In genomic region chr4:25088342-25088952, GRCh38 we compare ENCODE assay signal across 8 cellular contexts. TPM values are rescaled to one million over a fixed set of nuclear protein-coding genes. Genes with fewer than 3 reads are reported as not detected.
DNase-seq lines count a peak whose midpoint lies in the region; ATAC-seq, FAIRE-seq and TF ChIP-seq lines count a peak whose summit lies in the region.

No MANE protein-coding gene starts in this region.

- ATAC-seq in HG03066 (IDR thresholded peaks at IDR 0.05; ENCODE audit: low read depth, unreplicated experiment): peak; percentile 64

- peaks cover 16% of the 10 kb centered on the region for H3K27me3 ChIP-seq in astrocyte (ENCODE audit: insufficient read depth, low read length)
- no peaks in the 10 kb centered on the region for H3K27me3 ChIP-seq in thyroid gland

- peak overlapping the region; percentile 31 for H3K4me3 ChIP-seq in astrocyte (ENCODE audit: insufficient read depth, low read depth, low read length)
- no peak overlapping the region for H3K4me3 ChIP-seq in thyroid gland (replicated peaks in 1 of 3)

- DNase-seq in GM13977 (ENCODE audit: low spot score) (peak; percentile 33), astrocyte (ENCODE audit: low read depth) (peak; percentile 24), nucleus accumbens (lab: John Stamatoyannopoulos, UW) (peak in 39 of 56 donors; percentile 2 to 72 (median 41)), activated gamma-delta T cell treated with Interleukin-2 at 50 U/mL for 16 hours (no peak), NCI-H510A treated with DMSO at 0.1 percent for 48 hours (lab: John Stamatoyannopoulos, UW) (no peak), NCI-H1436 (lab: John Stamatoyannopoulos, UW) (no peak), thyroid gland (no peak)

- TF ChIP-seq POLR2A in thyroid gland (IDR thresholded peaks at IDR 0.05): no peak

- H3K4me1 ChIP-seq in astrocyte (ENCODE audit: insufficient read depth, low read length) (peaks cover 10% of the 10 kb centered on the region), thyroid gland (no peaks in the 10 kb centered on the region)

- H3K9ac ChIP-seq in astrocyte (ENCODE audit: low read length): no peak overlapping the region

- H3K36me3 Mint-ChIP-seq in astrocyte (ENCODE audit: low read depth, unreplicated experiment): no peaks in the 10 kb centered on the region

- no peak for FAIRE-seq in astrocyte (lab: Jason Lieb, UNC)

- no peaks in the 10 kb centered on the region for H4K20me1 ChIP-seq in astrocyte (ENCODE audit: insufficient read depth, low read length)

- H2AFZ ChIP-seq in astrocyte (ENCODE audit: low read depth, low read length): no peak overlapping the region

- peaks cover 2% of the 10 kb centered on the region for H3K9me3 Mint-ChIP-seq in astrocyte (ENCODE audit: unreplicated experiment)

- H3K27ac Mint-ChIP-seq in astrocyte (ENCODE audit: unreplicated experiment): no peak overlapping the region

- 58 to 65% methylated on average over 11 to 37 of the region's 37 CpGs for WGBS in thyroid gland, 2 donors

- in situ Hi-C loops in GM13977 (cut with MboI; ENCODE audit: low pct_unique_long_range_greater_than_20kb, low sequenced_read_pairs, unreplicated experiment): no loop called here

- TF ChIP-seq CTCF in GM13977 (IDR thresholded peaks at IDR 0.05; ENCODE audit: extremely low read depth, insufficient read depth, missing control alignments): no peak
- no peak for TF ChIP-seq CTCF in astrocyte (IDR thresholded peaks at IDR 0.05; ENCODE audit: insufficient read depth, low read depth, low read length)
- TF ChIP-seq CTCF in thyroid gland (IDR thresholded peaks at IDR 0.05): no peak

- H3K36me3 ChIP-seq in astrocyte (ENCODE audit: insufficient read depth, low read length) (no peaks in the 10 kb centered on the region), thyroid gland (no peaks in the 10 kb centered on the region)

- peaks cover 10% of the 10 kb centered on the region for H3K27me3 Mint-ChIP-seq in astrocyte (ENCODE audit: low read depth, unreplicated experiment)

- H3K79me2 ChIP-seq in astrocyte (ENCODE audit: insufficient read depth, low read length): no peaks in the 10 kb centered on the region

- H3K4me1 Mint-ChIP-seq in astrocyte (ENCODE audit: low read depth, unreplicated experiment): peaks cover 7% of the 10 kb centered on the region

- H3K27ac ChIP-seq in astrocyte (ENCODE audit: low read depth, low read length) (no peak overlapping the region), thyroid gland (no peak overlapping the region)

- intact Hi-C loops in thyroid gland (cut with DNase I): no loop called here

- H3K9me3 ChIP-seq in astrocyte (ENCODE audit: insufficient read depth, low read depth, low read length): peaks cover 4% of the 10 kb centered on the region
- H3K9me3 ChIP-seq in thyroid gland: no peaks in the 10 kb centered on the region

- no peak overlapping the region for H3K4me3 Mint-ChIP-seq in astrocyte (ENCODE audit: unreplicated experiment)

- H3K4me2 ChIP-seq in astrocyte (ENCODE audit: low read length): peak overlapping the region; percentile 71

RNA-seq across cellular contexts. Expression of gene LGI2, which starts 57.7 kb away (rescaled TPM):
- total RNA-seq in astrocyte: 0.27 and 0.77 TPM in 2 replicates
- 1 to 10 TPM in 3 of 4 donors, under 1 TPM in 1; 0.45 to 3.7 (median 2.2) TPM for total RNA-seq in thyroid gland

Comparison
In these comparisons a context has a peak if more than half of its experiments do, and no peak if none do; other contexts are left out.
1. DNase-seq: peak in GM13977 (single experiment), astrocyte (single experiment) and nucleus accumbens (39 of 56); none in activated gamma-delta T cell treated with Interleukin-2 at 50 U/mL for 16 hours (single experiment), NCI-H510A treated with DMSO at 0.1 percent for 48 hours (single experiment), NCI-H1436 (single experiment) and thyroid gland (0 of 2).